Comparison of ENCODE assay signal across 1 cellular context in the genomic region with DNA sequence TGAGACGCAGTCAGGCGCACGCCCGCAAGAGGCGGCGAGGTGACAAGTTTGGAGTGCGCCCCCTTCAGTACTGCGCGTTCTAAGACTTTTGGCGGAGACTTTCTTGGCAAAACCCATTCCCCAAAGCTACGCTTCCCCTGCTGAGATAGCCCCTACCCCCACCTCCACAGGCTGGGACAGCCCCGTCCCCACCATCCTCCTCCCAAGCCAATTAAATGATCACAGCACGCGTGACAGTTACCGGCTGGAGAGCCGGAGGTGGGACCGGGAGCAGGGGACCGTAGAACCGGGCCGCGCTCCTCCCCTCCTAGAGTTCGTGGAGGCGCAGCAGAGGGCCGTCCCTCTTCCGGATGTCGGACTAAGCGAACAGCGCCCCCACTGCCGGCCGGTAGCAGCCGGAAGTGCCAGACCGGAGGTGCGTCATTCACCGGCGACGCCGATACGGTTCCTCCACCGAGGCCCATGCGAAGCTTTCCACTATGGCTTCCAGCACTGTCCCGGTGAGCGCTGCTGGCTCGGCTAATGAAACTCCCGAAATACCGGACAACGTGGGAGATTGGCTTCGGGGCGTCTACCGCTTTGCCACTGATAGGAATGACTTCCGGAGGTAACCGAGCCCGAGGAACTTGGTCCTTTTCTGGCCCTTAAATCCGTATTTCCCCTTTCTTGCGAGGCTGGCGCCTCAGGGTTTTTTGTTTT.
TF ChIP-seq lines count a peak whose summit lies in the region.

A gene (plus strand): TSS at position 476 of the 699 bp plus-strand sequence. CDS start 4 bp downstream, at position 480.

TF ChIP-seq in K562, 482 proteins besides CTCF, POLR2A, EP300 and RAD21 (continued from another document and continues in another):
- TF ChIP-seq, protein P1, sequence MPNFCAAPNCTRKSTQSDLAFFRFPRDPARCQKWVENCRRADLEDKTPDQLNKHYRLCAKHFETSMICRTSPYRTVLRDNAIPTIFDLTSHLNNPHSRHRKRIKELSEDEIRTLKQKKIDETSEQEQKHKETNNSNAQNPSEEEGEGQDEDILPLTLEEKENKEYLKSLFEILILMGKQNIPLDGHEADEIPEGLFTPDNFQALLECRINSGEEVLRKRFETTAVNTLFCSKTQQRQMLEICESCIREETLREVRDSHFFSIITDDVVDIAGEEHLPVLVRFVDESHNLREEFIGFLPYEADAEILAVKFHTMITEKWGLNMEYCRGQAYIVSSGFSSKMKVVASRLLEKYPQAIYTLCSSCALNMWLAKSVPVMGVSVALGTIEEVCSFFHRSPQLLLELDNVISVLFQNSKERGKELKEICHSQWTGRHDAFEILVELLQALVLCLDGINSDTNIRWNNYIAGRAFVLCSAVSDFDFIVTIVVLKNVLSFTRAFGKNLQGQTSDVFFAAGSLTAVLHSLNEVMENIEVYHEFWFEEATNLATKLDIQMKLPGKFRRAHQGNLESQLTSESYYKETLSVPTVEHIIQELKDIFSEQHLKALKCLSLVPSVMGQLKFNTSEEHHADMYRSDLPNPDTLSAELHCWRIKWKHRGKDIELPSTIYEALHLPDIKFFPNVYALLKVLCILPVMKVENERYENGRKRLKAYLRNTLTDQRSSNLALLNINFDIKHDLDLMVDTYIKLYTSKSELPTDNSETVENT (CRISPR knock-in tag; IDR thresholded peaks at IDR 0.05), result peak; percentile 89
- peak; percentile 88 for TF ChIP-seq DIDO1 (tag; IDR thresholded peaks at IDR 0.05; ENCODE audit: low read depth)
- TF ChIP-seq POU5F1 (IDR thresholded peaks at IDR 0.05; ENCODE audit: borderline replicate concordance, low read depth, low read length, partially characterized antibody), result peak; percentile 72
- TF ChIP-seq ZNF184 (CRISPR knock-in tag; IDR thresholded peaks at IDR 0.05), result no peak
- peak; percentile 95 for TF ChIP-seq POLR2AphosphoS5 (IDR thresholded peaks at IDR 0.05; ENCODE audit: control insufficient read depth, insufficient read depth, low read depth, low read length)
- no peak for TF ChIP-seq XRCC3 (IDR thresholded peaks at IDR 0.05)
- TF ChIP-seq ZNF699 (CRISPR knock-in tag; IDR thresholded peaks at IDR 0.05; ENCODE audit: insufficient replicate concordance), result no peak
- TF ChIP-seq HNRNPL (IDR thresholded peaks at IDR 0.05; ENCODE audit: low read depth, low read length), result no peak
- TF ChIP-seq ZFP1 (CRISPR knock-in tag; IDR thresholded peaks at IDR 0.05), result no peak
- TF ChIP-seq LEF1 (IDR thresholded peaks at IDR 0.05), result 0 out of 2 replicates have a peak, but pooled peaks have one; percentile 45
- TF ChIP-seq KAT2B (IDR thresholded peaks at IDR 0.05; ENCODE audit: low read depth, low read length), result peak; percentile 96
- TF ChIP-seq ZNF76 (CRISPR knock-in tag; IDR thresholded peaks at IDR 0.05; ENCODE audit: borderline replicate concordance), result no peak
- peak; percentile 99 for TF ChIP-seq MTA1 (IDR thresholded peaks at IDR 0.05; ENCODE audit: borderline replicate concordance)
- TF ChIP-seq CBX3 (IDR thresholded peaks at IDR 0.05; ENCODE audit: borderline replicate concordance in 1 of 2, low read length in 2 of 2), result peak in 1 of 2 experiments; percentile 63; a peak in 2 of 3 replicates
- no peak for TF ChIP-seq SOX6 (IDR thresholded peaks at IDR 0.05)
- TF ChIP-seq, protein P2, sequence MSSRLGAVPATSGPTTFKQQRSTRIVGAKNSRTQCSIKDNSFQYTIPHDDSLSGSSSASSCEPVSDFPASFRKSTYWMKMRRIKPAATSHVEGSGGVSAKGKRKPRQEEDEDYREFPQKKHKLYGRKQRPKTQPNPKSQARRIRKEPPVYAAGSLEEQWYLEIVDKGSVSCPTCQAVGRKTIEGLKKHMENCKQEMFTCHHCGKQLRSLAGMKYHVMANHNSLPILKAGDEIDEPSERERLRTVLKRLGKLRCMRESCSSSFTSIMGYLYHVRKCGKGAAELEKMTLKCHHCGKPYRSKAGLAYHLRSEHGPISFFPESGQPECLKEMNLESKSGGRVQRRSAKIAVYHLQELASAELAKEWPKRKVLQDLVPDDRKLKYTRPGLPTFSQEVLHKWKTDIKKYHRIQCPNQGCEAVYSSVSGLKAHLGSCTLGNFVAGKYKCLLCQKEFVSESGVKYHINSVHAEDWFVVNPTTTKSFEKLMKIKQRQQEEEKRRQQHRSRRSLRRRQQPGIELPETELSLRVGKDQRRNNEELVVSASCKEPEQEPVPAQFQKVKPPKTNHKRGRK (tag; IDR thresholded peaks at IDR 0.05), result peak; percentile 55; the same call in 1 of the 2 replicates
- no peak for TF ChIP-seq ZNF175 (CRISPR knock-in tag; IDR thresholded peaks at IDR 0.05; ENCODE audit: low read depth)
- no peak for TF ChIP-seq MAFF (IDR thresholded peaks at IDR 0.05; ENCODE audit: low read length)
- TF ChIP-seq ZNF583 (CRISPR knock-in tag; IDR thresholded peaks at IDR 0.05), result 0 out of 2 replicates have a peak, but pooled peaks have one; percentile 2
- peak; percentile 97 for TF ChIP-seq SIN3B (IDR thresholded peaks at IDR 0.05; ENCODE audit: low read depth)
- TF ChIP-seq, protein P3, sequence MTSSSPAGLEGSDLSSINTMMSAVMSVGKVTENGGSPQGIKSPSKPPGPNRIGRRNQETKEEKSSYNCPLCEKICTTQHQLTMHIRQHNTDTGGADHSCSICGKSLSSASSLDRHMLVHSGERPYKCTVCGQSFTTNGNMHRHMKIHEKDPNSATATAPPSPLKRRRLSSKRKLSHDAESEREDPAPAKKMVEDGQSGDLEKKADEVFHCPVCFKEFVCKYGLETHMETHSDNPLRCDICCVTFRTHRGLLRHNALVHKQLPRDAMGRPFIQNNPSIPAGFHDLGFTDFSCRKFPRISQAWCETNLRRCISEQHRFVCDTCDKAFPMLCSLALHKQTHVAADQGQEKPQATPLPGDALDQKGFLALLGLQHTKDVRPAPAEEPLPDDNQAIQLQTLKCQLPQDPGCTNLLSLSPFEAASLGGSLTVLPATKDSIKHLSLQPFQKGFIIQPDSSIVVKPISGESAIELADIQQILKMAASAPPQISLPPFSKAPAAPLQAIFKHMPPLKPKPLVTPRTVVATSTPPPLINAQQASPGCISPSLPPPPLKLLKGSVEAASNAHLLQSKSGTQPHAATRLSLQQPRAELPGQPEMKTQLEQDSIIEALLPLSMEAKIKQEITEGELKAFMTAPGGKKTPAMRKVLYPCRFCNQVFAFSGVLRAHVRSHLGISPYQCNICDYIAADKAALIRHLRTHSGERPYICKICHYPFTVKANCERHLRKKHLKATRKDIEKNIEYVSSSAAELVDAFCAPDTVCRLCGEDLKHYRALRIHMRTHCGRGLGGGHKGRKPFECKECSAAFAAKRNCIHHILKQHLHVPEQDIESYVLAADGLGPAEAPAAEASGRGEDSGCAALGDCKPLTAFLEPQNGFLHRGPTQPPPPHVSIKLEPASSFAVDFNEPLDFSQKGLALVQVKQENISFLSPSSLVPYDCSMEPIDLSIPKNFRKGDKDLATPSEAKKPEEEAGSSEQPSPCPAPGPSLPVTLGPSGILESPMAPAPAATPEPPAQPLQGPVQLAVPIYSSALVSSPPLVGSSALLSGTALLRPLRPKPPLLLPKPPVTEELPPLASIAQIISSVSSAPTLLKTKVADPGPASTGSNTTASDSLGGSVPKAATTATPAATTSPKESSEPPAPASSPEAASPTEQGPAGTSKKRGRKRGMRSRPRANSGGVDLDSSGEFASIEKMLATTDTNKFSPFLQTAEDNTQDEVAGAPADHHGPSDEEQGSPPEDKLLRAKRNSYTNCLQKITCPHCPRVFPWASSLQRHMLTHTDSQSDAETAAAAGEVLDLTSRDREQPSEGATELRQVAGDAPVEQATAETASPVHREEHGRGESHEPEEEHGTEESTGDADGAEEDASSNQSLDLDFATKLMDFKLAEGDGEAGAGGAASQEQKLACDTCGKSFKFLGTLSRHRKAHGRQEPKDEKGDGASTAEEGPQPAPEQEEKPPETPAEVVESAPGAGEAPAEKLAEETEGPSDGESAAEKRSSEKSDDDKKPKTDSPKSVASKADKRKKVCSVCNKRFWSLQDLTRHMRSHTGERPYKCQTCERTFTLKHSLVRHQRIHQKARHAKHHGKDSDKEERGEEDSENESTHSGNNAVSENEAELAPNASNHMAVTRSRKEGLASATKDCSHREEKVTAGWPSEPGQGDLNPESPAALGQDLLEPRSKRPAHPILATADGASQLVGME (CRISPR knock-in tag; IDR thresholded peaks at IDR 0.05), result no peak
- no peak for TF ChIP-seq HDAC3 (IDR thresholded peaks at IDR 0.05; ENCODE audit: borderline replicate concordance, partially characterized antibody)
- TF ChIP-seq, protein P4, sequence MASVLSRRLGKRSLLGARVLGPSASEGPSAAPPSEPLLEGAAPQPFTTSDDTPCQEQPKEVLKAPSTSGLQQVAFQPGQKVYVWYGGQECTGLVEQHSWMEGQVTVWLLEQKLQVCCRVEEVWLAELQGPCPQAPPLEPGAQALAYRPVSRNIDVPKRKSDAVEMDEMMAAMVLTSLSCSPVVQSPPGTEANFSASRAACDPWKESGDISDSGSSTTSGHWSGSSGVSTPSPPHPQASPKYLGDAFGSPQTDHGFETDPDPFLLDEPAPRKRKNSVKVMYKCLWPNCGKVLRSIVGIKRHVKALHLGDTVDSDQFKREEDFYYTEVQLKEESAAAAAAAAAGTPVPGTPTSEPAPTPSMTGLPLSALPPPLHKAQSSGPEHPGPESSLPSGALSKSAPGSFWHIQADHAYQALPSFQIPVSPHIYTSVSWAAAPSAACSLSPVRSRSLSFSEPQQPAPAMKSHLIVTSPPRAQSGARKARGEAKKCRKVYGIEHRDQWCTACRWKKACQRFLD (CRISPR knock-in tag; IDR thresholded peaks at IDR 0.05), result peak; percentile 77; the same call in 1 of the 2 replicates
- TF ChIP-seq ESRRB (CRISPR knock-in tag; IDR thresholded peaks at IDR 0.05; ENCODE audit: borderline replicate concordance), result no peak
- TF ChIP-seq, protein P5, sequence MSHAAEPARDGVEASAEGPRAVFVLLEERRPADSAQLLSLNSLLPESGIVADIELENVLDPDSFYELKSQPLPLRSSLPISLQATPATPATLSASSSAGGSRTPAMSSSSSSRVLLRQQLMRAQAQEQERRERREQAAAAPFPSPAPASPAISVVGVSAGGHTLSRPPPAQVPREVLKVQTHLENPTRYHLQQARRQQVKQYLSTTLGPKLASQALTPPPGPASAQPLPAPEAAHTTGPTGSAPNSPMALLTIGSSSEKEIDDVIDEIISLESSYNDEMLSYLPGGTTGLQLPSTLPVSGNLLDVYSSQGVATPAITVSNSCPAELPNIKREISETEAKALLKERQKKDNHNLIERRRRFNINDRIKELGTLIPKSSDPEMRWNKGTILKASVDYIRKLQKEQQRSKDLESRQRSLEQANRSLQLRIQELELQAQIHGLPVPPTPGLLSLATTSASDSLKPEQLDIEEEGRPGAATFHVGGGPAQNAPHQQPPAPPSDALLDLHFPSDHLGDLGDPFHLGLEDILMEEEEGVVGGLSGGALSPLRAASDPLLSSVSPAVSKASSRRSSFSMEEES (CRISPR knock-in tag; IDR thresholded peaks at IDR 0.05), result no peak
- TF ChIP-seq SUPT5H (IDR thresholded peaks at IDR 0.05), result peak; percentile 96
- TF ChIP-seq SRSF7 (optimal IDR thresholded peaks at IDR 0.05; ENCODE audit: low read depth, low read length), result no peak
- peak; percentile 89 for TF ChIP-seq ZBED1 (IDR thresholded peaks at IDR 0.05)
- TF ChIP-seq ZNF165 (CRISPR knock-in tag; IDR thresholded peaks at IDR 0.05; ENCODE audit: borderline replicate concordance), result no peak
- TF ChIP-seq, protein P6, sequence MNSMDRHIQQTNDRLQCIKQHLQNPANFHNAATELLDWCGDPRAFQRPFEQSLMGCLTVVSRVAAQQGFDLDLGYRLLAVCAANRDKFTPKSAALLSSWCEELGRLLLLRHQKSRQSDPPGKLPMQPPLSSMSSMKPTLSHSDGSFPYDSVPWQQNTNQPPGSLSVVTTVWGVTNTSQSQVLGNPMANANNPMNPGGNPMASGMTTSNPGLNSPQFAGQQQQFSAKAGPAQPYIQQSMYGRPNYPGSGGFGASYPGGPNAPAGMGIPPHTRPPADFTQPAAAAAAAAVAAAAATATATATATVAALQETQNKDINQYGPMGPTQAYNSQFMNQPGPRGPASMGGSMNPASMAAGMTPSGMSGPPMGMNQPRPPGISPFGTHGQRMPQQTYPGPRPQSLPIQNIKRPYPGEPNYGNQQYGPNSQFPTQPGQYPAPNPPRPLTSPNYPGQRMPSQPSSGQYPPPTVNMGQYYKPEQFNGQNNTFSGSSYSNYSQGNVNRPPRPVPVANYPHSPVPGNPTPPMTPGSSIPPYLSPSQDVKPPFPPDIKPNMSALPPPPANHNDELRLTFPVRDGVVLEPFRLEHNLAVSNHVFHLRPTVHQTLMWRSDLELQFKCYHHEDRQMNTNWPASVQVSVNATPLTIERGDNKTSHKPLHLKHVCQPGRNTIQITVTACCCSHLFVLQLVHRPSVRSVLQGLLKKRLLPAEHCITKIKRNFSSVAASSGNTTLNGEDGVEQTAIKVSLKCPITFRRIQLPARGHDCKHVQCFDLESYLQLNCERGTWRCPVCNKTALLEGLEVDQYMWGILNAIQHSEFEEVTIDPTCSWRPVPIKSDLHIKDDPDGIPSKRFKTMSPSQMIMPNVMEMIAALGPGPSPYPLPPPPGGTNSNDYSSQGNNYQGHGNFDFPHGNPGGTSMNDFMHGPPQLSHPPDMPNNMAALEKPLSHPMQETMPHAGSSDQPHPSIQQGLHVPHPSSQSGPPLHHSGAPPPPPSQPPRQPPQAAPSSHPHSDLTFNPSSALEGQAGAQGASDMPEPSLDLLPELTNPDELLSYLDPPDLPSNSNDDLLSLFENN (IDR thresholded peaks at IDR 0.05; ENCODE audit: low read depth in 2 of 2, low read length in 2 of 2), result 0 out of 4 replicates have a peak, but pooled peaks have one; percentile 38 to 50
- peak in 1 of 2 experiments; percentile 33; a peak in 2 of 4 replicates for TF ChIP-seq TRIM24 (IDR thresholded peaks at IDR 0.05)
- TF ChIP-seq CCAR2 (IDR thresholded peaks at IDR 0.05; ENCODE audit: low read depth, low read length), result no peak
- no peak for TF ChIP-seq NFXL1 (CRISPR knock-in tag; IDR thresholded peaks at IDR 0.05)
- no peak for TF ChIP-seq MIER1 (IDR thresholded peaks at IDR 0.05; ENCODE audit: low read depth)
- TF ChIP-seq, protein P7, sequence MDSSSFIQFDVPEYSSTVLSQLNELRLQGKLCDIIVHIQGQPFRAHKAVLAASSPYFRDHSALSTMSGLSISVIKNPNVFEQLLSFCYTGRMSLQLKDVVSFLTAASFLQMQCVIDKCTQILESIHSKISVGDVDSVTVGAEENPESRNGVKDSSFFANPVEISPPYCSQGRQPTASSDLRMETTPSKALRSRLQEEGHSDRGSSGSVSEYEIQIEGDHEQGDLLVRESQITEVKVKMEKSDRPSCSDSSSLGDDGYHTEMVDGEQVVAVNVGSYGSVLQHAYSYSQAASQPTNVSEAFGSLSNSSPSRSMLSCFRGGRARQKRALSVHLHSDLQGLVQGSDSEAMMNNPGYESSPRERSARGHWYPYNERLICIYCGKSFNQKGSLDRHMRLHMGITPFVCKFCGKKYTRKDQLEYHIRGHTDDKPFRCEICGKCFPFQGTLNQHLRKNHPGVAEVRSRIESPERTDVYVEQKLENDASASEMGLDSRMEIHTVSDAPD (CRISPR knock-in tag; IDR thresholded peaks at IDR 0.05), result 0 out of 2 replicates have a peak, but pooled peaks have one; percentile 24
- peak; percentile 39; the same call in 1 of the 2 replicates for TF ChIP-seq ZNF384 (IDR thresholded peaks at IDR 0.05; ENCODE audit: low read depth, low read length)
- TF ChIP-seq, protein P8, sequence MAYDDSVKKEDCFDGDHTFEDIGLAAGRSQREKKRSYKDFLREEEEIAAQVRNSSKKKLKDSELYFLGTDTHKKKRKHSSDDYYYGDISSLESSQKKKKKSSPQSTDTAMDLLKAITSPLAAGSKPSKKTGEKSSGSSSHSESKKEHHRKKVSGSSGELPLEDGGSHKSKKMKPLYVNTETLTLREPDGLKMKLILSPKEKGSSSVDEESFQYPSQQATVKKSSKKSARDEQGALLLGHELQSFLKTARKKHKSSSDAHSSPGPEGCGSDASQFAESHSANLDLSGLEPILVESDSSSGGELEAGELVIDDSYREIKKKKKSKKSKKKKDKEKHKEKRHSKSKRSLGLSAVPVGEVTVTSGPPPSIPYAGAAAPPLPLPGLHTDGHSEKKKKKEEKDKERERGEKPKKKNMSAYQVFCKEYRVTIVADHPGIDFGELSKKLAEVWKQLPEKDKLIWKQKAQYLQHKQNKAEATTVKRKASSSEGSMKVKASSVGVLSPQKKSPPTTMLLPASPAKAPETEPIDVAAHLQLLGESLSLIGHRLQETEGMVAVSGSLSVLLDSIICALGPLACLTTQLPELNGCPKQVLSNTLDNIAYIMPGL (CRISPR knock-in tag; IDR thresholded peaks at IDR 0.05), result peak; percentile 95
- no peak for TF ChIP-seq SRSF3 (IDR thresholded peaks at IDR 0.05; ENCODE audit: insufficient read depth, low read length)
